ENCODE assay signal across 30 cellular contexts in genomic region chr18:9289698-9290097, GRCh38.
"Had no signal": no experiment of that assay in that cellular context is flagged by ENCODE, and none has a peak within 500 bp of the region (broad histone marks: within the 10 kb centered on the region; RNA-seq: fewer than 3 reads in every experiment).

No MANE protein-coding gene starts in this region.

- H3K4me3 ChIP-seq: ascending aorta, SJCRH30, SK-N-MC had no signal

- H3K27me3 Mint-ChIP-seq: activated CD4-positive, alpha-beta T cell treated with anti-CD3 and anti-CD28 coated beads, Interleukin-2, amount 10 ng/mL, durations not matched to agents 24 days and 14 days; activated naive CD4-positive, alpha-beta T cell treated with anti-CD3 and anti-CD28 coated beads, Interleukin-2, amount 50 U/mL, for 24 hours; activated naive CD8-positive, alpha-beta T cell treated with anti-CD3 and anti-CD28 coated beads, Interleukin-2, amount 10 ng/mL, durations not matched to agents 7 days and 5 days; activated T-cell treated with anti-CD3 and anti-CD28 coated beads, Interleukin-2, amount 50 U/mL, for 24 hours had no signal

- H3K27me3 ChIP-seq: ascending aorta, SJCRH30 had no signal

- H3K4me1 ChIP-seq: ascending aorta, SJCRH30 had no signal

- H3K4me3 Mint-ChIP-seq: activated CD4-positive, alpha-beta T cell treated with anti-CD3 and anti-CD28 coated beads, Interleukin-2, amount 10 ng/mL, durations not matched to agents 24 days and 14 days; activated CD8-positive, alpha-beta T cell treated with anti-CD3 and anti-CD28 coated beads, Interleukin-2, amount 10 ng/mL, durations not matched to agents 7 days and 5 days; activated naive CD4-positive, alpha-beta T cell treated with anti-CD3 and anti-CD28 coated beads, Interleukin-2, amount 50 U/mL, for 24 hours; activated naive CD8-positive, alpha-beta T cell treated with anti-CD3 and anti-CD28 coated beads, Interleukin-2, amount 10 ng/mL, durations not matched to agents 7 days and 5 days; activated T-cell treated with anti-CD3 and anti-CD28 coated beads, Interleukin-2, amount 50 U/mL, for 24 hours had no signal

- H3K9me3 ChIP-seq: SJCRH30 had no signal

- H3K27ac ChIP-seq: ascending aorta, SJCRH30, SK-N-MC had no signal

- ATAC-seq: activated CD8-positive, alpha-beta T cell treated with anti-CD3 and anti-CD28 coated beads, Interleukin-2, amount 10 ng/mL, durations not matched to agents 7 days and 5 days; Panc1 had no signal

- H3K4me1 Mint-ChIP-seq: activated CD4-positive, alpha-beta T cell treated with anti-CD3 and anti-CD28 coated beads, Interleukin-2, amount 10 ng/mL, durations not matched to agents 24 days and 14 days; activated naive CD4-positive, alpha-beta T cell treated with anti-CD3 and anti-CD28 coated beads, Interleukin-2, amount 50 U/mL, for 24 hours; activated naive CD8-positive, alpha-beta T cell treated with anti-CD3 and anti-CD28 coated beads, Interleukin-2, amount 10 ng/mL, durations not matched to agents 7 days and 5 days had no signal

- DNase-seq: activated CD4-positive, alpha-beta T cell treated with anti-CD3 and anti-CD28 coated beads, Interleukin-2, amount 10 ng/mL, durations not matched to agents 24 days and 14 days; activated CD4-positive, alpha-beta T cell treated with anti-CD3 and anti-CD28 coated beads, Interleukin-2, amount 50 U/mL, for 48 hours; activated CD8-positive, alpha-beta T cell treated with anti-CD3 and anti-CD28 coated beads, Interleukin-2, amount 10 ng/mL, durations not matched to agents 7 days and 5 days; activated gamma-delta T cell; activated naive CD4-positive, alpha-beta T cell treated with Interleukin-2 at 50 U/mL for 16 hours; activated naive CD8-positive, alpha-beta T cell treated with anti-CD3 and anti-CD28 coated beads, Interleukin-2, amount 10 ng/mL, durations not matched to agents 7 days and 5 days; activated T-cell treated with anti-CD3 and anti-CD28 coated beads, Interleukin-2, amount 50 U/mL, for 24 hours; amygdala; caudate nucleus; cerebellar nuclear complex; NCI-H1092 treated with DMSO at 0.1 percent for 48 hours; NCI-H1417; NCI-H146; NCI-H187; NCI-H2029 treated with DMSO at 0.1 percent for 48 hours; NCI-H2107; NCI-H2171; NCI-H510A; NCI-H526; NCI-H748 treated with DMSO at 0.1 percent for 48 hours; OCI-M1; SHP77; T1000; WERI-Rb-1 had no signal

- H3K36me3 ChIP-seq: ascending aorta, SJCRH30, WERI-Rb-1 had no signal

- H3K27ac Mint-ChIP-seq: activated CD4-positive, alpha-beta T cell treated with anti-CD3 and anti-CD28 coated beads, Interleukin-2, amount 10 ng/mL, durations not matched to agents 24 days and 14 days; activated CD8-positive, alpha-beta T cell treated with anti-CD3 and anti-CD28 coated beads, Interleukin-2, amount 10 ng/mL, durations not matched to agents 7 days and 5 days; activated naive CD4-positive, alpha-beta T cell treated with anti-CD3 and anti-CD28 coated beads, Interleukin-2, amount 50 U/mL, for 24 hours; activated naive CD8-positive, alpha-beta T cell treated with anti-CD3 and anti-CD28 coated beads, Interleukin-2, amount 10 ng/mL, durations not matched to agents 7 days and 5 days; activated T-cell treated with anti-CD3 and anti-CD28 coated beads, Interleukin-2, amount 50 U/mL, for 24 hours; activated T-helper 2 cell treated with anti-CD3 and anti-CD28 coated beads, Interferon-gamma antibody, Interleukin-2, Interleukin-4, amounts not matched to agents 10 μg/mL and 5 μg/mL and 100 μg/mL, durations not matched to agents 14 hours and 24 hours and 36 hours had no signal
